20 cellular contexts compared by ENCODE assay signal in genomic region chr4:95361696-95361965, GRCh38.
"Had no signal": no experiment of that assay in that cellular context is flagged by ENCODE, and none has a peak within 500 bp of the region (broad histone marks: within the 10 kb centered on the region; RNA-seq: fewer than 3 reads in every experiment).

No MANE protein-coding gene starts in this region.

- H3K4me1 ChIP-seq: parathyroid adenoma, prostate gland, spleen, vagina had no signal

- H3K27ac ChIP-seq: coronary artery, heart left ventricle, parathyroid adenoma, prostate gland, spleen, tibial artery, upper lobe of right lung, vagina had no signal

- ATAC-seq: heart left ventricle; natural killer cell; sciatic nerve; stimulated activated naive B cell treated with anti-CD40 and anti-IgM and Interleukin-4, amounts not matched to agents 10 μg/mL and 1 μg/mL and 100 μg/mL, for 72 hours; stimulated activated naive CD8-positive, alpha-beta T cell treated with anti-CD3 and anti-CD28 coated beads, Interleukin-15, amount 100 ng/mL, for 72 hours had no signal

- H3K27ac Mint-ChIP-seq: natural killer cell; stimulated activated naive B cell treated with anti-CD40 and anti-IgM and Interleukin-4, amounts not matched to agents 10 μg/mL and 1 μg/mL and 100 μg/mL, for 72 hours; stimulated activated naive CD8-positive, alpha-beta T cell treated with anti-CD3 and anti-CD28 coated beads, Interleukin-15, amount 100 ng/mL, for 72 hours had no signal

- H3K27me3 Mint-ChIP-seq: stimulated activated naive B cell treated with anti-CD40 and anti-IgM and Interleukin-4, amounts not matched to agents 10 μg/mL and 1 μg/mL and 100 μg/mL, for 72 hours; stimulated activated naive CD8-positive, alpha-beta T cell treated with anti-CD3 and anti-CD28 coated beads, Interleukin-15, amount 100 ng/mL, for 72 hours had no signal

- H3K9me3 ChIP-seq: heart left ventricle, prostate gland, spleen, tibial artery, upper lobe of right lung, vagina had no signal

- H3K27me3 ChIP-seq: heart left ventricle, spleen, tibial artery, upper lobe of right lung, vagina had no signal

- H3K36me3 ChIP-seq: heart left ventricle, prostate gland, spleen, tibial artery, upper lobe of right lung, vagina had no signal

- H3K4me1 Mint-ChIP-seq: natural killer cell; stimulated activated naive B cell treated with anti-CD40 and anti-IgM and Interleukin-4, amounts not matched to agents 10 μg/mL and 1 μg/mL and 100 μg/mL, for 72 hours; stimulated activated naive CD8-positive, alpha-beta T cell treated with anti-CD3 and anti-CD28 coated beads, Interleukin-15, amount 100 ng/mL, for 72 hours had no signal

- H3K4me3 ChIP-seq: coronary artery, heart left ventricle, prostate gland, spleen, tibial artery, upper lobe of right lung, vagina had no signal

- DNase-seq: effector CD8-positive, alpha-beta T cell; foreskin melanocyte; heart left ventricle; hippocampal formation; natural killer cell; retina; spleen; stimulated activated CD4-positive, alpha-beta T cell treated with anti-CD3 and anti-CD28 coated beads, Interleukin-15, amount 100 ng/mL, for 24 hours; stimulated activated CD4-positive, alpha-beta T cell treated with anti-CD3 and anti-CD28 coated beads, Interleukin-1b, Interleukin-23, amount 100 ng/mL, for 48 hours; stimulated activated CD4-positive, alpha-beta T cell treated with anti-CD3 and anti-CD28 coated beads, Interleukin-4, amount 100 ng/mL, for 4 hours; stimulated activated naive B cell treated with anti-CD40 and anti-IgM and Interleukin-4, amounts not matched to agents 10 μg/mL and 1 μg/mL and 100 μg/mL, for 72 hours; stimulated activated naive CD8-positive, alpha-beta T cell treated with anti-CD3 and anti-CD28 coated beads, Interleukin-15, amount 100 ng/mL, for 72 hours; tibial artery; upper lobe of right lung had no signal

- H3K4me3 Mint-ChIP-seq: mesothelial cell of epicardium; natural killer cell; stimulated activated naive B cell treated with anti-CD40 and anti-IgM and Interleukin-4, amounts not matched to agents 10 μg/mL and 1 μg/mL and 100 μg/mL, for 72 hours; stimulated activated naive CD8-positive, alpha-beta T cell treated with anti-CD3 and anti-CD28 coated beads, Interleukin-15, amount 100 ng/mL, for 72 hours had no signal

- H3K36me3 Mint-ChIP-seq: mesothelial cell of epicardium; natural killer cell; stimulated activated naive B cell treated with anti-CD40 and anti-IgM and Interleukin-4, amounts not matched to agents 10 μg/mL and 1 μg/mL and 100 μg/mL, for 72 hours had no signal

- H3K9me3 Mint-ChIP-seq: mesothelial cell of epicardium; natural killer cell; stimulated activated naive B cell treated with anti-CD40 and anti-IgM and Interleukin-4, amounts not matched to agents 10 μg/mL and 1 μg/mL and 100 μg/mL, for 72 hours; stimulated activated naive CD8-positive, alpha-beta T cell treated with anti-CD3 and anti-CD28 coated beads, Interleukin-15, amount 100 ng/mL, for 72 hours had no signal
